In the genomic region with DNA sequence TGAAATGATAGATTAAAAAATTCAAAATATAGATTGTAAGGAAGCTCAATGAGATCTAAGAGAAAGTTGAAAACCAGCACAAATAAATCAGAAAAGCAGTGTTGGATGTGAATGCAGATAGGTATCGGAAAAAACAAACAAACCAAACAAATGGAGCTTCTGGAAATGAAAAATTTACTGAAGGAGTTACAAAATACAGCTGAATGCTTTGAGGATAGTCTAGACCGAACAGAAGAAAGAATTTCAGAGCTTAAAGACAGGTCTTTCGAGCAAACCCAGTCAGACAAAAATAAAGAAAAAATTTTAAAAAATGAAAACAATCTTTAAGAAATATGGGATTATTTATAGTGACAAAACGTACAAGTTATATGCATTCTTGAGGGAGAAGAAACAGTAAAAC, we compare ENCODE assay signal across 5 cellular contexts.
"Had no signal": no experiment of that assay in that cellular context is flagged by ENCODE, and none has a peak within 500 bp of the region (broad histone marks: within the 10 kb centered on the region; RNA-seq: fewer than 3 reads in every experiment).

No MANE protein-coding gene starts in this region.

- H3K4me2 ChIP-seq: KMS-11 had no signal

- H3K9ac ChIP-seq: KMS-11 had no signal

- FAIRE-seq: HTR-8/SVneo, K562 had no signal

- H3K4me3 ChIP-seq: K562 had no signal

- ATAC-seq: K562 had no signal

- H3K27ac ChIP-seq: HL-60, KMS-11 had no signal

- DNase-seq: KG1 had no signal
